ENCODE assay signal across 20 cellular contexts in the genomic region with DNA sequence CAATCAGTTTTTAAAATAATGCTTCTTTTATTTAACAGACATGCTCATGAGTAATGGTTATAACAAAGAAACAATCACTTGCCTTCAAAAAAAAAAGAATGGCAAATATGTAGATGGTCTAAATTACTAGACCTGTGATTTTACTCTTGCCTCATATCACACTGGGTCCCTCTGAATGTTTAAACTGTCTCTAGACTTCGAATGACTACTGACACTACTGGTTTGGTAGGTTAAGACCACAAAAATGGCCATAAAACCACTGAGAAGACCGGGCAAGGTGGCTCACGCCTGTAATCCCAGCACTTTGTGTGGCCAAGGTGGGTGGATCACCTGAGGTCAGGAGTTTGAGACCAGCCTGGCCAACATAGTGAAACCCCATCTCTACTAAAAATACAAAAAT. TPM values are rescaled to one million over a fixed set of nuclear protein-coding genes. Genes with fewer than 3 reads are reported as not detected.
"Had no signal": no experiment of that assay in that cellular context is flagged by ENCODE, and none has a peak within 500 bp of the region (broad histone marks: within the 10 kb centered on the region; RNA-seq: fewer than 3 reads in every experiment).

No MANE protein-coding gene starts in this region.

- H3K27ac ChIP-seq: cardiac muscle cell, suprapubic skin, transverse colon, vagina had no signal

- H3K27ac Mint-ChIP-seq: activated B cell treated with CpG ODN at 0.5 μM for 24 hours; activated CD4-positive, alpha-beta memory T cell treated with anti-CD3 and anti-CD28 coated beads for 36 hours; immature natural killer cell; natural killer cell; stimulated activated naive CD8-positive, alpha-beta T cell treated with anti-CD3 and anti-CD28 coated beads, Interleukin-15, Interleukin-2, amounts not matched to agents 100 ng/mL and 50 ng/mL, for 24 hours had no signal

- H3K9me3 ChIP-seq: suprapubic skin, transverse colon, vagina had no signal

- DNase-seq: activated B cell treated with CpG ODN at 0.5 μM for 24 hours; activated CD4-positive, alpha-beta memory T cell treated with anti-CD3 and anti-CD28 coated beads for 36 hours; activated CD4-positive, alpha-beta T cell treated with anti-CD3 and anti-CD28 coated beads for 4 hours; activated effector memory CD4-positive, alpha-beta T cell treated with Interleukin-2 at 50 U/mL for 16 hours; activated naive CD4-positive, alpha-beta T cell treated with anti-CD3 and anti-CD28 coated beads, Interleukin-2, amount 50 U/mL, for 16 hours; activated T-cell treated with anti-CD3 and anti-CD28 coated beads, Interleukin-2, amount 50 U/mL, for 1 hour; dermis blood vessel endothelial cell; effector memory CD4-positive, alpha-beta T cell; immature natural killer cell; kidney glomerular epithelial cell; left ventricle myocardium superior; natural killer cell; posterior cingulate gyrus; retina; stimulated activated CD4-positive, alpha-beta T cell treated with anti-CD3 and anti-CD28 coated beads, Interleukin-2, amount 100 ng/mL, for 24 hours; transverse colon had no signal

- H3K36me3 ChIP-seq: cardiac muscle cell, suprapubic skin, transverse colon, vagina had no signal

- H3K4me3 Mint-ChIP-seq: activated B cell treated with CpG ODN at 0.5 μM for 24 hours; activated CD4-positive, alpha-beta memory T cell treated with anti-CD3 and anti-CD28 coated beads for 36 hours; immature natural killer cell; natural killer cell; stimulated activated naive CD8-positive, alpha-beta T cell treated with anti-CD3 and anti-CD28 coated beads, Interleukin-15, Interleukin-2, amounts not matched to agents 100 ng/mL and 50 ng/mL, for 24 hours had no signal

- H3K27me3 Mint-ChIP-seq: activated B cell treated with CpG ODN at 0.5 μM for 24 hours; activated CD4-positive, alpha-beta memory T cell treated with anti-CD3 and anti-CD28 coated beads for 36 hours; stimulated activated naive CD8-positive, alpha-beta T cell treated with anti-CD3 and anti-CD28 coated beads, Interleukin-15, Interleukin-2, amounts not matched to agents 100 ng/mL and 50 ng/mL, for 24 hours had no signal

- ATAC-seq: left ventricle myocardium superior, natural killer cell had no signal

- H3K9me3 Mint-ChIP-seq: activated B cell treated with CpG ODN at 0.5 μM for 24 hours; activated CD4-positive, alpha-beta memory T cell treated with anti-CD3 and anti-CD28 coated beads for 36 hours; immature natural killer cell; natural killer cell; stimulated activated naive CD8-positive, alpha-beta T cell treated with anti-CD3 and anti-CD28 coated beads, Interleukin-15, Interleukin-2, amounts not matched to agents 100 ng/mL and 50 ng/mL, for 24 hours had no signal

- H3K27me3 ChIP-seq: cardiac muscle cell, suprapubic skin, transverse colon, vagina had no signal

- H3K4me3 ChIP-seq: cardiac muscle cell, suprapubic skin, transverse colon, vagina had no signal

- H3K36me3 Mint-ChIP-seq: activated CD4-positive, alpha-beta memory T cell treated with anti-CD3 and anti-CD28 coated beads for 36 hours; natural killer cell had no signal

RNA-seq across cellular contexts. Expression of gene ADGRF3, which starts 5.8 kb away (rescaled TPM):
- total RNA-seq: dermis blood vessel endothelial cell, left ventricle myocardium superior, transverse colon had no signal
